ENCODE assay signal across 2 cellular contexts in the genomic region with DNA sequence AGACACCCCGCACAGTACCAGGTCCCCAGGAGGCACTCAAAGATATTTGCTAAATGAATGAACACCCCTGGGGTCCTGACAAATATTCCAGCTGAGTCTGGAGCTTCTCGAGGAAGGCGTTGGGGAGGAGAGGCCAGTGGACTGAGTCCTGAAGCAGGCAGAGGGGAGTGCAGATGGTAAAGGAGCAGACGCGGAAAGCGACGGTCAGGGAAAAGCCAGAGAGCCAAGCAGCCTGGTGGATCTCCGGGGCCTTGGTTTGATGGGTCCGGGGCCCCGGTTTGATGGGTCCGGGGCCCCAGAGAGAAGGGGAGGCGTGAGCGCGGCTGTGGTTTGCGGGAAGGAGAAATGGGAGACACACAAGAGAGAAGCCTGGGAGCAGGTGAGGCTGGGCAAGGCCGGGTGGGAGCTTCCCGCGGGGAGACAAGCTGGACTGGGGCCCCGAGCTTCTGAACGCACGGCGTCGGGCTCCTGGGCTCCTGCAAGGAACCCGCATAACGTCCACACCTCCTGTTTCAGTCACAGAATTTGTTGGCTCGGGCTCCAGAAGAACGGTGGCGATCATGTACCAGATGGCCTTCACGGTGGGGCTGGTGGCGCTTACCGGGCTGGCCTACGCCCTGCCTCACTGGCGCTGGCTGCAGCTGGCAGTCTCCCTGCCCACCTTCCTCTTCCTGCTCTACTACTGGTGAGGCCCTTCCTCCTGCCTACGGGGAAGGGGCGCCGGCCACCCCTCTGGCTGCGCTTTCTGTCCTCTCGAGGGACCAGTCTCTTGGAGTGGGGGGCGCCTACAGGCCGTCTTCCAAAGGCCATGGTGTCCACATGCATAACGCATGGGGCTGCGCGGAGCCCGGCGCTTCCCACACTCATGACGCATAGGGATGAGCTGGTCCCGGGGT.
TF ChIP-seq lines count a peak whose summit lies in the region.

No MANE protein-coding gene starts in this region.

TF ChIP-seq in HepG2, 621 proteins besides CTCF, POLR2A, EP300 and RAD21:
- TF ChIP-seq AGO2 (optimal IDR thresholded peaks at IDR 0.05; ENCODE audit: low read depth, low read length) (peak; percentile 34), ZNF530 (CRISPR knock-in tag; IDR thresholded peaks at IDR 0.05; ENCODE audit: low read depth) (no peak)
- TF ChIP-seq, protein P1, sequence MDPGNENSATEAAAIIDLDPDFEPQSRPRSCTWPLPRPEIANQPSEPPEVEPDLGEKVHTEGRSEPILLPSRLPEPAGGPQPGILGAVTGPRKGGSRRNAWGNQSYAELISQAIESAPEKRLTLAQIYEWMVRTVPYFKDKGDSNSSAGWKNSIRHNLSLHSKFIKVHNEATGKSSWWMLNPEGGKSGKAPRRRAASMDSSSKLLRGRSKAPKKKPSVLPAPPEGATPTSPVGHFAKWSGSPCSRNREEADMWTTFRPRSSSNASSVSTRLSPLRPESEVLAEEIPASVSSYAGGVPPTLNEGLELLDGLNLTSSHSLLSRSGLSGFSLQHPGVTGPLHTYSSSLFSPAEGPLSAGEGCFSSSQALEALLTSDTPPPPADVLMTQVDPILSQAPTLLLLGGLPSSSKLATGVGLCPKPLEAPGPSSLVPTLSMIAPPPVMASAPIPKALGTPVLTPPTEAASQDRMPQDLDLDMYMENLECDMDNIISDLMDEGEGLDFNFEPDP (CRISPR knock-in tag; conservative IDR thresholded peaks at IDR 0.05), result 0 out of 2 replicates have a peak, but pooled peaks have one; percentile 69

TF ChIP-seq in IMR-90, 13 proteins besides CTCF, POLR2A, EP300 and RAD21:
- no peak for TF ChIP-seq ELK1 (IDR thresholded peaks at IDR 0.05; ENCODE audit: borderline replicate concordance, low read depth, low read length)
- TF ChIP-seq CEBPB (IDR thresholded peaks at IDR 0.05; ENCODE audit: low read depth, low read length), result no peak
- no peak for TF ChIP-seq RCOR1 (IDR thresholded peaks at IDR 0.05; ENCODE audit: insufficient replicate concordance, low read length)
- TF ChIP-seq MXI1 (IDR thresholded peaks at IDR 0.05; ENCODE audit: borderline replicate concordance, low read depth, low read length), result no peak
- TF ChIP-seq CHD1 (IDR thresholded peaks at IDR 0.05; ENCODE audit: low read depth, low read length), result no peak
- TF ChIP-seq MAZ (IDR thresholded peaks at IDR 0.05; ENCODE audit: borderline replicate concordance, low read depth, low read length), result no peak
- no peak for TF ChIP-seq MAFK (IDR thresholded peaks at IDR 0.05; ENCODE audit: low read depth, low read length)
- TF ChIP-seq RFX5 (IDR thresholded peaks at IDR 0.05; ENCODE audit: low read depth, low read length), result no peak
- no peak for TF ChIP-seq FOS (IDR thresholded peaks at IDR 0.05; ENCODE audit: low read depth, low read length)
- no peak for TF ChIP-seq SMC3 (IDR thresholded peaks at IDR 0.05; ENCODE audit: low read depth, low read length)
- TF ChIP-seq, protein P2, sequence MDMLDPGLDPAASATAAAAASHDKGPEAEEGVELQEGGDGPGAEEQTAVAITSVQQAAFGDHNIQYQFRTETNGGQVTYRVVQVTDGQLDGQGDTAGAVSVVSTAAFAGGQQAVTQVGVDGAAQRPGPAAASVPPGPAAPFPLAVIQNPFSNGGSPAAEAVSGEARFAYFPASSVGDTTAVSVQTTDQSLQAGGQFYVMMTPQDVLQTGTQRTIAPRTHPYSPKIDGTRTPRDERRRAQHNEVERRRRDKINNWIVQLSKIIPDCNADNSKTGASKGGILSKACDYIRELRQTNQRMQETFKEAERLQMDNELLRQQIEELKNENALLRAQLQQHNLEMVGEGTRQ (IDR thresholded peaks at IDR 0.05; ENCODE audit: low read depth, low read length), result no peak
- TF ChIP-seq NFE2L2 (IDR thresholded peaks at IDR 0.05; ENCODE audit: low read depth, low read length), result no peak
- TF ChIP-seq BHLHE40 (IDR thresholded peaks at IDR 0.05; ENCODE audit: low read depth, low read length), result no peak
